9 cellular contexts compared by ENCODE assay signal in genomic region chr16:89359296-89360147, GRCh38.
DNase-seq lines count a peak whose midpoint lies in the region; ATAC-seq and TF ChIP-seq lines count a peak whose summit lies in the region.
"Had no signal": no experiment of that assay in that cellular context is flagged by ENCODE, and none has a peak within 500 bp of the region (broad histone marks: within the 10 kb centered on the region; RNA-seq: fewer than 3 reads in every experiment).

No MANE protein-coding gene starts in this region.

- peaks cover 100% of the 10 kb centered on the region for H3K4me1 ChIP-seq in BLaER1

- ATAC-seq in HG03196 (IDR thresholded peaks at IDR 0.05; ENCODE audit: unreplicated experiment), result no peak

- H3K9ac ChIP-seq in BLaER1, result peak overlapping the region; percentile 54; the same call in 1 of the 2 replicates

- H3K9me3 Mint-ChIP-seq in HFFc6, result no peaks in the 10 kb centered on the region
- H3K9me3 Mint-ChIP-seq in activated T-helper 2 cell treated with anti-CD3 and anti-CD28 coated beads, Interferon-gamma antibody, Interleukin-2, Interleukin-4, amounts not matched to agents 10 μg/mL and 5 μg/mL and 100 μg/mL, durations not matched to agents 14 hours and 24 hours and 36 hours, result no peaks in the 10 kb centered on the region

- H3K27ac Mint-ChIP-seq in HFFc6, result peak overlapping the region; percentile 52
- H3K27ac Mint-ChIP-seq in activated T-helper 2 cell treated with anti-CD3 and anti-CD28 coated beads, Interferon-gamma antibody, Interleukin-2, Interleukin-4, amounts not matched to agents 10 μg/mL and 5 μg/mL and 100 μg/mL, durations not matched to agents 14 hours and 24 hours and 36 hours, result peak overlapping the region; percentile 79

- DNase-seq in HFFc6, result no peak
- DNase-seq in activated T-helper 2 cell treated with anti-CD3 and anti-CD28 coated beads, Interferon-gamma antibody, Interleukin-2, Interleukin-4, amounts not matched to agents 10 μg/mL and 5 μg/mL and 100 μg/mL, durations not matched to agents 14 hours and 24 hours and 36 hours (ENCODE audit: low spot score), result no peak
- peak; percentile 66 for DNase-seq in left kidney (ENCODE audit: low read depth, low spot score)
- DNase-seq in stimulated activated CD4-positive, alpha-beta T cell treated with anti-CD3 and anti-CD28 coated beads, Interleukin-12 subunit alpha, Interleukin-12 subunit beta, amount 100 ng/mL, for 4 hours, result no peak
- no peak for DNase-seq in NCI-H526 treated with DMSO at 0.1 percent for 48 hours (lab: John Stamatoyannopoulos, UW)
- DNase-seq in stimulated activated naive CD4-positive, alpha-beta T cell (lab: John Stamatoyannopoulos, UW), result no peak
- DNase-seq: NCI-H226 had no signal

- peaks cover 16% of the 10 kb centered on the region for H3K36me3 Mint-ChIP-seq in HFFc6 (ENCODE audit: low read depth)
- peaks cover 38% of the 10 kb centered on the region for H3K36me3 Mint-ChIP-seq in activated T-helper 2 cell treated with anti-CD3 and anti-CD28 coated beads, Interferon-gamma antibody, Interleukin-2, Interleukin-4, amounts not matched to agents 10 μg/mL and 5 μg/mL and 100 μg/mL, durations not matched to agents 14 hours and 24 hours and 36 hours (ENCODE audit: low read depth)

- H3K27ac ChIP-seq in BLaER1, result peak overlapping the region; percentile 76

- peak overlapping the region; percentile 49 for H3K4me3 ChIP-seq in BLaER1

- peaks cover 73% of the 10 kb centered on the region for H3K4me1 Mint-ChIP-seq in HFFc6 (ENCODE audit: low read depth)
- H3K4me1 Mint-ChIP-seq in activated T-helper 2 cell treated with anti-CD3 and anti-CD28 coated beads, Interferon-gamma antibody, Interleukin-2, Interleukin-4, amounts not matched to agents 10 μg/mL and 5 μg/mL and 100 μg/mL, durations not matched to agents 14 hours and 24 hours and 36 hours (ENCODE audit: low read depth), result peaks cover 73% of the 10 kb centered on the region

- H4K20me1 ChIP-seq in BLaER1, result peaks cover 100% of the 10 kb centered on the region

- intact Hi-C loops in activated T-helper 2 cell treated with anti-CD3 and anti-CD28 coated beads, Interferon-gamma antibody, Interleukin-2, Interleukin-4, amounts not matched to agents 10 μg/mL and 5 μg/mL and 100 μg/mL, durations not matched to agents 14 hours and 24 hours and 36 hours (cut with micrococcal nuclease), result loop anchor here (2.0 kb wide), 4 partner anchors 29 to 125 kb away; no protein-coding TSS in a partner anchor

- no peak for TF ChIP-seq CTCF in HFFc6 (IDR thresholded peaks at IDR 0.05)

- H3K4me3 Mint-ChIP-seq in HFFc6, result peak overlapping the region; percentile 29; the same call in 1 of the 2 replicates
- peak overlapping the region; percentile 62 for H3K4me3 Mint-ChIP-seq in activated T-helper 2 cell treated with anti-CD3 and anti-CD28 coated beads, Interferon-gamma antibody, Interleukin-2, Interleukin-4, amounts not matched to agents 10 μg/mL and 5 μg/mL and 100 μg/mL, durations not matched to agents 14 hours and 24 hours and 36 hours (ENCODE audit: low read depth)

- no peaks in the 10 kb centered on the region for H3K9me3 ChIP-seq in BLaER1

- H3K36me3 ChIP-seq in BLaER1, result peaks cover 19% of the 10 kb centered on the region; the same call in 1 of the 2 replicates

- H3K27me3 ChIP-seq in BLaER1, result no peaks in the 10 kb centered on the region

- H3K27me3 Mint-ChIP-seq in HFFc6 (ENCODE audit: insufficient read depth), result no peaks in the 10 kb centered on the region; the same call in none of the 2 replicates
- no peaks in the 10 kb centered on the region for H3K27me3 Mint-ChIP-seq in activated T-helper 2 cell treated with anti-CD3 and anti-CD28 coated beads, Interferon-gamma antibody, Interleukin-2, Interleukin-4, amounts not matched to agents 10 μg/mL and 5 μg/mL and 100 μg/mL, durations not matched to agents 14 hours and 24 hours and 36 hours (ENCODE audit: low read depth)

- H3K4me2 ChIP-seq in BLaER1, result peak overlapping the region; percentile 95
